Comparison of ENCODE assay signal across 8 cellular contexts in genomic region chr19:40797963-40798222, GRCh38. TPM values are rescaled to one million over a fixed set of nuclear protein-coding genes. Genes with fewer than 3 reads are reported as not detected.
DNase-seq lines count a peak whose midpoint lies in the region; ATAC-seq and TF ChIP-seq lines count a peak whose summit lies in the region.

No MANE protein-coding gene starts in this region.

- ATAC-seq in activated CD8-positive, alpha-beta T cell treated with anti-CD3 and anti-CD28 coated beads for 36 hours, result no peak
- ATAC-seq in stimulated activated naive B cell treated with anti-CD40 and anti-IgM and Interleukin-4, amounts not matched to agents 10 μg/mL and 1 μg/mL and 100 μg/mL, for 72 hours (replicated peaks), result no peak
- ATAC-seq in GM18502 (IDR thresholded peaks at IDR 0.05; ENCODE audit: poor library complexity, unreplicated experiment), result no peak
- no peak for ATAC-seq in esophagus mucosa

- H3K27ac ChIP-seq in HEK293 (ENCODE audit: extremely low read depth, low read depth, low read length) (peak overlapping the region; percentile 77), iPS-18a (ENCODE audit: low read length) (peak overlapping the region; percentile 71)

- H3K4me3 ChIP-seq in HEK293 (ENCODE audit: low read depth, low read length) (no peak overlapping the region), iPS-18a (ENCODE audit: low read length) (peak overlapping the region; percentile 76)

- peak overlapping the region; percentile 97 for H3K27ac Mint-ChIP-seq in activated CD8-positive, alpha-beta T cell treated with anti-CD3 and anti-CD28 coated beads for 36 hours
- H3K27ac Mint-ChIP-seq in stimulated activated naive B cell treated with anti-CD40 and anti-IgM and Interleukin-4, amounts not matched to agents 10 μg/mL and 1 μg/mL and 100 μg/mL, for 72 hours, result peak overlapping the region; percentile 99

- DNase-seq in activated CD8-positive, alpha-beta T cell treated with anti-CD3 and anti-CD28 coated beads for 36 hours, result no peak
- no peak for DNase-seq in stimulated activated naive B cell treated with anti-CD40 and anti-IgM and Interleukin-4, amounts not matched to agents 10 μg/mL and 1 μg/mL and 100 μg/mL, for 72 hours
- DNase-seq in A172 (ENCODE audit: low spot score) (no peak), NCI-H748 treated with DMSO at 0.1 percent for 48 hours (lab: John Stamatoyannopoulos, UW) (no peak)

- intact Hi-C loops in activated CD8-positive, alpha-beta T cell treated with anti-CD3 and anti-CD28 coated beads for 36 hours (cut with micrococcal nuclease), result no loop called here

- no peaks in the 10 kb centered on the region for H3K27me3 ChIP-seq in iPS-18a (ENCODE audit: control insufficient read depth, insufficient read depth, low read length)

- H3K4me1 ChIP-seq in HEK293 (ENCODE audit: control insufficient read depth, insufficient read depth, low read length) (peaks cover 34% of the 10 kb centered on the region), iPS-18a (ENCODE audit: control insufficient read depth, low read depth, low read length) (peaks cover under 1% of the 10 kb centered on the region)

- CTCF ChIA-PET in HEK293 (lab: Yijun Ruan, JAX), result interaction anchor here (0.7 to 5.0 kb wide), 6 partner anchors 10 to 351 kb away, joined by 3 to 43 read pairs (median 8); partner anchors contain the start of gene RAB4B
- CTCF ChIA-PET in activated CD8-positive, alpha-beta T cell treated with anti-CD3 and anti-CD28 coated beads for 36 hours (lab: Charles Lee), result interaction anchor here (2.3 kb wide), 1 partner anchor 20 kb away, joined by 15 read pairs; the partner anchor contains the start of gene RAB4B

- POLR2A ChIA-PET in HEK293 (lab: Yijun Ruan, JAX), result interaction anchor here (0.6 to 3.6 kb wide), 7 partner anchors 10 to 355 kb away, joined by 3 to 66 read pairs (median 5); partner anchors contain the start of genes COQ8B, ITPKC and RAB4B
- POLR2A ChIA-PET in activated CD8-positive, alpha-beta T cell treated with anti-CD3 and anti-CD28 coated beads for 36 hours (lab: Charles Lee), result interaction anchor here (0.6 to 3.2 kb wide), 5 partner anchors 11 to 135 kb away, joined by 3 to 15 read pairs (median 3); partner anchors contain the start of gene RAB4B

- peaks cover 35% of the 10 kb centered on the region for H3K36me3 Mint-ChIP-seq in activated CD8-positive, alpha-beta T cell treated with anti-CD3 and anti-CD28 coated beads for 36 hours (ENCODE audit: low read depth)
- H3K36me3 Mint-ChIP-seq in stimulated activated naive B cell treated with anti-CD40 and anti-IgM and Interleukin-4, amounts not matched to agents 10 μg/mL and 1 μg/mL and 100 μg/mL, for 72 hours, result peaks cover 35 to 51% of the 10 kb centered on the region in 2 donors

- H3K27me3 Mint-ChIP-seq in activated CD8-positive, alpha-beta T cell treated with anti-CD3 and anti-CD28 coated beads for 36 hours, result no peaks in the 10 kb centered on the region
- no peaks in the 10 kb centered on the region for H3K27me3 Mint-ChIP-seq in stimulated activated naive B cell treated with anti-CD40 and anti-IgM and Interleukin-4, amounts not matched to agents 10 μg/mL and 1 μg/mL and 100 μg/mL, for 72 hours

- peak overlapping the region; percentile 95 for H3K4me3 Mint-ChIP-seq in activated CD8-positive, alpha-beta T cell treated with anti-CD3 and anti-CD28 coated beads for 36 hours
- peak overlapping the region; percentile 91 to 93 for H3K4me3 Mint-ChIP-seq in stimulated activated naive B cell treated with anti-CD40 and anti-IgM and Interleukin-4, amounts not matched to agents 10 μg/mL and 1 μg/mL and 100 μg/mL, for 72 hours

- H3K4me1 Mint-ChIP-seq in activated CD8-positive, alpha-beta T cell treated with anti-CD3 and anti-CD28 coated beads for 36 hours (ENCODE audit: low read depth), result peaks cover 49% of the 10 kb centered on the region
- H3K4me1 Mint-ChIP-seq in stimulated activated naive B cell treated with anti-CD40 and anti-IgM and Interleukin-4, amounts not matched to agents 10 μg/mL and 1 μg/mL and 100 μg/mL, for 72 hours, result peaks cover 53 to 65% of the 10 kb centered on the region in 2 donors

- H3K9me3 Mint-ChIP-seq in activated CD8-positive, alpha-beta T cell treated with anti-CD3 and anti-CD28 coated beads for 36 hours, result no peaks in the 10 kb centered on the region
- no peaks in the 10 kb centered on the region for H3K9me3 Mint-ChIP-seq in stimulated activated naive B cell treated with anti-CD40 and anti-IgM and Interleukin-4, amounts not matched to agents 10 μg/mL and 1 μg/mL and 100 μg/mL, for 72 hours

- no peak for TF ChIP-seq CTCF in HEK293 (tag by site-specific recombination; IDR thresholded peaks at IDR 0.05)
- TF ChIP-seq CTCF in activated CD8-positive, alpha-beta T cell treated with anti-CD3 and anti-CD28 coated beads for 36 hours (IDR thresholded peaks at IDR 0.05), result no peak

- H3K9me3 ChIP-seq in HEK293 (ENCODE audit: control insufficient read depth, insufficient read depth, low read depth, low read length) (no peaks in the 10 kb centered on the region), iPS-18a (ENCODE audit: control insufficient read depth, low read depth, low read length) (no peaks in the 10 kb centered on the region)

- H3K36me3 ChIP-seq in HEK293 (ENCODE audit: control insufficient read depth in 2 of 2, insufficient read depth in 1 of 2, low read length in 2 of 2), result peaks cover 25 to 41% of the 10 kb centered on the region in 2 experiments
- peaks cover 22% of the 10 kb centered on the region for H3K36me3 ChIP-seq in iPS-18a (ENCODE audit: control insufficient read depth, low read depth, low read length)

- H3K9ac ChIP-seq in iPS-18a (ENCODE audit: low read length), result peak overlapping the region; percentile 74

TF ChIP-seq in HEK293, 187 proteins besides CTCF, POLR2A, EP300 and RAD21 (continues in another document):
- TF ChIP-seq HOXD13 (CRISPR knock-in tag; IDR thresholded peaks at IDR 0.05; ENCODE audit: borderline replicate concordance), result no peak
- no peak for TF ChIP-seq ZNF404 (tag by site-specific recombination; IDR thresholded peaks at IDR 0.05)
- TF ChIP-seq ZNF324 (tag by site-specific recombination; IDR thresholded peaks at IDR 0.05), result no peak
- no peak for TF ChIP-seq ZNF341 (tag by site-specific recombination; IDR thresholded peaks at IDR 0.05; ENCODE audit: low read depth)
- peak; percentile 73 for TF ChIP-seq HIC1 (tag by site-specific recombination; IDR thresholded peaks at IDR 0.05)
- TF ChIP-seq GLIS2 (tag by site-specific recombination; IDR thresholded peaks at IDR 0.05), result 0 out of 2 replicates have a peak, but pooled peaks have one; percentile 26
- TF ChIP-seq ZNF354C (tag by site-specific recombination; IDR thresholded peaks at IDR 0.05; ENCODE audit: borderline replicate concordance, low read depth), result no peak
- no peak for TF ChIP-seq ZNF624 (tag by site-specific recombination; IDR thresholded peaks at IDR 0.05)
- TF ChIP-seq, protein P1, sequence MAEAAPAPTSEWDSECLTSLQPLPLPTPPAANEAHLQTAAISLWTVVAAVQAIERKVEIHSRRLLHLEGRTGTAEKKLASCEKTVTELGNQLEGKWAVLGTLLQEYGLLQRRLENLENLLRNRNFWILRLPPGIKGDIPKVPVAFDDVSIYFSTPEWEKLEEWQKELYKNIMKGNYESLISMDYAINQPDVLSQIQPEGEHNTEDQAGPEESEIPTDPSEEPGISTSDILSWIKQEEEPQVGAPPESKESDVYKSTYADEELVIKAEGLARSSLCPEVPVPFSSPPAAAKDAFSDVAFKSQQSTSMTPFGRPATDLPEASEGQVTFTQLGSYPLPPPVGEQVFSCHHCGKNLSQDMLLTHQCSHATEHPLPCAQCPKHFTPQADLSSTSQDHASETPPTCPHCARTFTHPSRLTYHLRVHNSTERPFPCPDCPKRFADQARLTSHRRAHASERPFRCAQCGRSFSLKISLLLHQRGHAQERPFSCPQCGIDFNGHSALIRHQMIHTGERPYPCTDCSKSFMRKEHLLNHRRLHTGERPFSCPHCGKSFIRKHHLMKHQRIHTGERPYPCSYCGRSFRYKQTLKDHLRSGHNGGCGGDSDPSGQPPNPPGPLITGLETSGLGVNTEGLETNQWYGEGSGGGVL (tag by site-specific recombination; IDR thresholded peaks at IDR 0.05), result no peak

RNA-seq across cellular contexts. Expression of gene EGLN2, which starts 1.1 kb away (rescaled TPM):
- total RNA-seq in activated CD8-positive, alpha-beta T cell treated with anti-CD3 and anti-CD28 coated beads for 36 hours, result 10 to 100 TPM; 87.4 to 90.1 TPM
- total RNA-seq in A172 (2014; rRNA removed; shearing (Covaris generic)), result 80.0 and 123 TPM in 2 replicates
- total RNA-seq in esophagus mucosa, result 32.1 TPM

RNA-seq across cellular contexts. Expression of gene RAB4B, which starts 19.8 kb away (rescaled TPM):
- 10 to 100 TPM; 39.7 to 42.3 TPM for total RNA-seq in activated CD8-positive, alpha-beta T cell treated with anti-CD3 and anti-CD28 coated beads for 36 hours
- 10.3 and 19.9 TPM in 2 replicates for total RNA-seq in A172 (2014; rRNA removed; shearing (Covaris generic))
- 17.8 TPM for total RNA-seq in esophagus mucosa

RNA-seq across cellular contexts. Expression of gene MIA, which starts 22.6 kb away (rescaled TPM):
- not detected for total RNA-seq in activated CD8-positive, alpha-beta T cell treated with anti-CD3 and anti-CD28 coated beads for 36 hours
- not detected in 2 replicates for total RNA-seq in A172 (2014; rRNA removed; shearing (Covaris generic))
- total RNA-seq in esophagus mucosa, result 7.5 TPM

RNA-seq across cellular contexts. Expression of gene SNRPA, which starts 46.9 kb away (rescaled TPM):
- 100 to 1,000 TPM; 260 to 281 TPM for total RNA-seq in activated CD8-positive, alpha-beta T cell treated with anti-CD3 and anti-CD28 coated beads for 36 hours
- 64.7 and 87.9 TPM in 2 replicates for total RNA-seq in A172 (2014; rRNA removed; shearing (Covaris generic))
- total RNA-seq in esophagus mucosa, result 69.8 TPM

RNA-seq across cellular contexts. Expression of gene ACTMAP, which starts 47.6 kb away (rescaled TPM):
- 10 to 100 TPM; 12.8 to 14.2 TPM for total RNA-seq in activated CD8-positive, alpha-beta T cell treated with anti-CD3 and anti-CD28 coated beads for 36 hours
- 0.62 and 1.7 TPM in 2 replicates for total RNA-seq in A172 (2014; rRNA removed; shearing (Covaris generic))
- 5.4 TPM for total RNA-seq in esophagus mucosa
